ENCODE assay signal across 23 cellular contexts in the genomic region with DNA sequence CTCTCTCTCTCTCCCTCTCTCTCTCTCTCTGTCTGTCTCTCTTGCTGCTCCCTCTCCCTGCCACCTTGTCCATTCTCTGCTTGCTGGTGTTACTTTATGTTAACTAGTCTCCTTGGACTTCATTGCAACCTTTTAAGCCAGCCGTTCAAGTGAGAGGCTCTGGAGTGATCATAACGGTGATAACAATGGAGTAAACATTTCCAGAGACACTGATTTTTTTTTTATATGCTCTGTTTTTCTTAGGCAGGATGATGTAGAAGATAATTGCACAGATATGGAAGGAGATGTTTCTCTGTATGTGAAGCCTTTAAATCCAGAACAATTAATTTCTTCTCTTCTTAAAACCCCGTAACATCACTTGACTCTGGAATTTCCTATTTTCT.
"Had no signal": no experiment of that assay in that cellular context is flagged by ENCODE, and none has a peak within 500 bp of the region (broad histone marks: within the 10 kb centered on the region; RNA-seq: fewer than 3 reads in every experiment).

No MANE protein-coding gene starts in this region.

- H3K27ac Mint-ChIP-seq: activated naive CD8-positive, alpha-beta T cell; brain; effector memory CD8-positive, alpha-beta T cell; natural killer cell treated with Interleukin-12 subunit alpha and Interleukin-12 subunit beta and Interleukin-15 and Interleukin-18, amount 100 ng/mL, for 72 hours; stimulated activated naive B cell treated with anti-CD40 and anti-IgM and Interleukin-4, amounts not matched to agents 10 μg/mL and 1 μg/mL and 100 μg/mL, for 72 hours; T-helper 2 cell treated with Interferon-gamma antibody and Interleukin-4, amounts not matched to agents 5 μg/mL and 100 μg/mL, for 36 hours had no signal

- H3K9me3 Mint-ChIP-seq: activated T-cell treated with anti-CD3 and anti-CD28 coated beads, Interleukin-2, amount 50 U/mL, for 72 hours; brain; effector memory CD8-positive, alpha-beta T cell; natural killer cell treated with Interleukin-12 subunit alpha and Interleukin-12 subunit beta and Interleukin-15 and Interleukin-18, amount 100 ng/mL, for 72 hours; T-helper 2 cell treated with Interferon-gamma antibody and Interleukin-4, amounts not matched to agents 5 μg/mL and 100 μg/mL, for 36 hours had no signal

- H3K27ac ChIP-seq: cardiac muscle cell, heart left ventricle, suprapubic skin, tibial artery had no signal

- H3K4me3 Mint-ChIP-seq: activated naive CD8-positive, alpha-beta T cell; activated T-cell treated with anti-CD3 and anti-CD28 coated beads, Interleukin-2, amount 50 U/mL, for 72 hours; brain; effector memory CD8-positive, alpha-beta T cell; natural killer cell treated with Interleukin-12 subunit alpha and Interleukin-12 subunit beta and Interleukin-15 and Interleukin-18, amount 100 ng/mL, for 72 hours; stimulated activated naive B cell treated with anti-CD40 and anti-IgM and Interleukin-4, amounts not matched to agents 10 μg/mL and 1 μg/mL and 100 μg/mL, for 72 hours; T-helper 2 cell treated with Interferon-gamma antibody and Interleukin-4, amounts not matched to agents 5 μg/mL and 100 μg/mL, for 36 hours had no signal

- H3K36me3 Mint-ChIP-seq: natural killer cell treated with Interleukin-12 subunit alpha and Interleukin-12 subunit beta and Interleukin-15 and Interleukin-18, amount 100 ng/mL, for 72 hours had no signal

- DNase-seq: activated CD4-positive, alpha-beta T cell treated with anti-CD3 and anti-CD28 coated beads for 4 hours; activated CD4-positive, alpha-beta T cell treated with anti-CD3 and anti-CD28 coated beads, Interleukin-2, amount 50 U/mL, for 4 hours; activated naive CD4-positive, alpha-beta T cell treated with Interleukin-2 at 50 U/mL for 16 hours; activated T-cell treated with anti-CD3 and anti-CD28 coated beads for 4 hours; activated T-cell treated with anti-CD3 and anti-CD28 coated beads, Interleukin-2, amount 50 U/mL, for 72 hours; aorta; cortex of kidney; effector memory CD8-positive, alpha-beta T cell; erythroblast; foreskin fibroblast; heart left ventricle; posterior cingulate gyrus; right cardiac atrium; stimulated activated CD4-positive, alpha-beta T cell treated with anti-CD3 and anti-CD28 coated beads, Interleukin-15, amount 100 ng/mL, for 24 hours; stimulated activated CD4-positive, alpha-beta T cell treated with anti-CD3 and anti-CD28 coated beads, Interleukin-2, amount 100 ng/mL, for 24 hours; stimulated activated naive B cell treated with anti-CD40 and anti-IgM and Interleukin-4, amounts not matched to agents 10 μg/mL and 1 μg/mL and 100 μg/mL, for 72 hours; tibial artery had no signal

- H3K4me1 Mint-ChIP-seq: brain; stimulated activated naive B cell treated with anti-CD40 and anti-IgM and Interleukin-4, amounts not matched to agents 10 μg/mL and 1 μg/mL and 100 μg/mL, for 72 hours had no signal

- H3K4me3 ChIP-seq: cardiac muscle cell, heart left ventricle, suprapubic skin, tibial artery had no signal

- H3K27me3 Mint-ChIP-seq: activated naive CD8-positive, alpha-beta T cell; brain; effector memory CD8-positive, alpha-beta T cell; natural killer cell treated with Interleukin-12 subunit alpha and Interleukin-12 subunit beta and Interleukin-15 and Interleukin-18, amount 100 ng/mL, for 72 hours; stimulated activated naive B cell treated with anti-CD40 and anti-IgM and Interleukin-4, amounts not matched to agents 10 μg/mL and 1 μg/mL and 100 μg/mL, for 72 hours had no signal

- H3K27me3 ChIP-seq: cardiac muscle cell, heart left ventricle, suprapubic skin, tibial artery had no signal

- ATAC-seq: activated T-cell treated with anti-CD3 and anti-CD28 coated beads, Interleukin-2, amount 50 U/mL, for 72 hours; effector memory CD8-positive, alpha-beta T cell; heart left ventricle; natural killer cell treated with Interleukin-12 subunit alpha and Interleukin-12 subunit beta and Interleukin-15 and Interleukin-18, amount 100 ng/mL, for 72 hours; right cardiac atrium; stimulated activated naive B cell treated with anti-CD40 and anti-IgM and Interleukin-4, amounts not matched to agents 10 μg/mL and 1 μg/mL and 100 μg/mL, for 72 hours had no signal

- H3K9me3 ChIP-seq: heart left ventricle, suprapubic skin, tibial artery had no signal
